25 cellular contexts compared by ENCODE assay signal in the genomic region with DNA sequence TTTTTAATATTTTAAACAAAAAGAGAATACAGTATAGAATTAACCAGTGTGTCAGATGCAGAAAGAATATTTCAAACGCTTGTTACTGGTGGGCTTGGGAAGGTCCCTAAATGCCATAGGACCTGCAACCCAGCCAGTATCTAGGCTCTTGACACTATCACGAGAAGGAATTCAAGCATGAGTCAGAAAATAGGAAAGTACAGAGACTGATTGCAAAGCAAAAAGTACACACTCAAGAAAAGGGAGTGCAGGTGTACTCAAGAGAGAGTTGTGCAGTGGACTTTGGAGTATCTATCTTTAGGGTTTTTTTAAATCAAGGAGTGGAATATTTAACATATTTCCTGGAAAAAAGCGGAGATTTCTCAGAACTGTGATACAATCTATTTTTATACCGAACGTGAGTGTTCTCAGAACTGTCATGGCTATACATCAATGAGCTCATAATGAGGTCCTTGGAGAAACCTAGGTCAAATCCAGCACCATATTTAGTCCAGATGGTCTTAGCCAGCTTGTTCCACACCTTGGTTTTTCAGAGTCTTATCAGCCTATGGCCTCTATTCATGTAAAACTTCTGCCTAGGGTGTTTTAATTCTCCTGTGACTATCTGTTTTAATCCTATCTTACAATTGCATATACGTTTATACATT.
"Had no signal": no experiment of that assay in that cellular context is flagged by ENCODE, and none has a peak within 500 bp of the region (broad histone marks: within the 10 kb centered on the region; RNA-seq: fewer than 3 reads in every experiment).

No MANE protein-coding gene starts in this region.

- H3K4me3 ChIP-seq: adrenal gland, cardiac muscle cell, K562, SJCRH30, SK-N-MC had no signal

- H3K36me3 ChIP-seq: adrenal gland, cardiac muscle cell, SJCRH30 had no signal

- H3K9me3 Mint-ChIP-seq: activated CD4-positive, alpha-beta T cell treated with anti-CD3 and anti-CD28 coated beads, Interleukin-2, amount 10 ng/mL, durations not matched to agents 24 days and 14 days; activated naive CD4-positive, alpha-beta T cell treated with anti-CD3 and anti-CD28 coated beads for 36 hours; activated T-helper 2 cell treated with anti-CD3 and anti-CD28 coated beads, Interferon-gamma antibody, Interleukin-2, Interleukin-4, amounts not matched to agents 10 μg/mL and 5 μg/mL and 100 μg/mL, durations not matched to agents 14 hours and 24 hours and 36 hours; T-helper 1 cell treated with Interleukin-12 subunit alpha and Interleukin-12 subunit beta and Interleukin-4 antibody, amounts not matched to agents 30 μg/mL and 1 μg/mL, for 36 hours had no signal

- H3K4me1 Mint-ChIP-seq: activated CD4-positive, alpha-beta T cell treated with anti-CD3 and anti-CD28 coated beads, Interleukin-2, amount 10 ng/mL, durations not matched to agents 24 days and 14 days; central memory CD8-positive, alpha-beta T cell had no signal

- DNase-seq: activated CD4-positive, alpha-beta T cell treated with anti-CD3 and anti-CD28 coated beads, Interleukin-2, amount 10 ng/mL, durations not matched to agents 24 days and 14 days; activated CD4-positive, alpha-beta T cell treated with anti-CD3 and anti-CD28 coated beads, Interleukin-2, amount 50 U/mL, for 48 hours; activated CD8-positive, alpha-beta T cell treated with anti-CD3 and anti-CD28 coated beads, Interleukin-2, amount 10 ng/mL, durations not matched to agents 7 days and 5 days; activated gamma-delta T cell treated with Interleukin-2 at 50 U/mL for 16 hours; activated naive CD4-positive, alpha-beta T cell treated with anti-CD3 and anti-CD28 coated beads for 36 hours; activated T-cell treated with anti-CD3 and anti-CD28 coated beads, Interleukin-2, amount 50 U/mL, for 24 hours; adrenal gland; Karpas-422; MV-4-11; NCI-H1092; NCI-H1436 treated with DMSO at 0.1 percent for 48 hours; NCI-H1694 treated with DMSO at 0.1 percent for 48 hours; NCI-H2029; NCI-H345; NCI-H524 treated with DMSO at 0.1 percent for 48 hours; Right ventricle myocardium superior; SJCRH30 had no signal

- H3K27me3 Mint-ChIP-seq: activated CD4-positive, alpha-beta T cell treated with anti-CD3 and anti-CD28 coated beads, Interleukin-2, amount 10 ng/mL, durations not matched to agents 24 days and 14 days; activated T-cell treated with anti-CD3 and anti-CD28 coated beads, Interleukin-2, amount 50 U/mL, for 24 hours; central memory CD8-positive, alpha-beta T cell had no signal

- H3K4me1 ChIP-seq: adrenal gland, SJCRH30 had no signal

- H3K27ac Mint-ChIP-seq: activated CD4-positive, alpha-beta T cell treated with anti-CD3 and anti-CD28 coated beads, Interleukin-2, amount 10 ng/mL, durations not matched to agents 24 days and 14 days; activated CD8-positive, alpha-beta T cell treated with anti-CD3 and anti-CD28 coated beads, Interleukin-2, amount 10 ng/mL, durations not matched to agents 7 days and 5 days; activated naive CD4-positive, alpha-beta T cell treated with anti-CD3 and anti-CD28 coated beads for 36 hours; activated naive CD4-positive, alpha-beta T cell treated with anti-CD3 and anti-CD28 coated beads, Interleukin-2, amount 50 U/mL, for 72 hours; activated T-cell treated with anti-CD3 and anti-CD28 coated beads, Interleukin-2, amount 50 U/mL, for 24 hours; activated T-helper 2 cell treated with anti-CD3 and anti-CD28 coated beads, Interferon-gamma antibody, Interleukin-2, Interleukin-4, amounts not matched to agents 10 μg/mL and 5 μg/mL and 100 μg/mL, durations not matched to agents 14 hours and 24 hours and 36 hours; T-helper 1 cell treated with Interleukin-12 subunit alpha and Interleukin-12 subunit beta and Interleukin-4 antibody, amounts not matched to agents 30 μg/mL and 1 μg/mL, for 36 hours; T-helper 2 cell treated with Interferon-gamma antibody and Interleukin-4, amounts not matched to agents 5 μg/mL and 100 μg/mL, for 36 hours had no signal

- ATAC-seq: activated CD8-positive, alpha-beta T cell treated with anti-CD3 and anti-CD28 coated beads, Interleukin-2, amount 10 ng/mL, durations not matched to agents 7 days and 5 days; activated naive CD4-positive, alpha-beta T cell treated with anti-CD3 and anti-CD28 coated beads, Interleukin-2, amount 50 U/mL, for 72 hours; K562 had no signal

- H3K27ac ChIP-seq: adrenal gland, cardiac muscle cell, SJCRH30, SK-N-MC had no signal

- H3K27me3 ChIP-seq: adrenal gland, cardiac muscle cell, SJCRH30 had no signal

- H3K4me3 Mint-ChIP-seq: activated CD4-positive, alpha-beta T cell treated with anti-CD3 and anti-CD28 coated beads, Interleukin-2, amount 10 ng/mL, durations not matched to agents 24 days and 14 days; activated CD8-positive, alpha-beta T cell treated with anti-CD3 and anti-CD28 coated beads, Interleukin-2, amount 10 ng/mL, durations not matched to agents 7 days and 5 days; activated naive CD4-positive, alpha-beta T cell treated with anti-CD3 and anti-CD28 coated beads for 36 hours; activated T-cell treated with anti-CD3 and anti-CD28 coated beads, Interleukin-2, amount 50 U/mL, for 24 hours; central memory CD8-positive, alpha-beta T cell; T-helper 1 cell treated with Interleukin-12 subunit alpha and Interleukin-12 subunit beta and Interleukin-4 antibody, amounts not matched to agents 30 μg/mL and 1 μg/mL, for 36 hours; T-helper 2 cell treated with Interferon-gamma antibody and Interleukin-4, amounts not matched to agents 5 μg/mL and 100 μg/mL, for 36 hours had no signal

- H3K9me3 ChIP-seq: adrenal gland had no signal
